In the genomic region with DNA sequence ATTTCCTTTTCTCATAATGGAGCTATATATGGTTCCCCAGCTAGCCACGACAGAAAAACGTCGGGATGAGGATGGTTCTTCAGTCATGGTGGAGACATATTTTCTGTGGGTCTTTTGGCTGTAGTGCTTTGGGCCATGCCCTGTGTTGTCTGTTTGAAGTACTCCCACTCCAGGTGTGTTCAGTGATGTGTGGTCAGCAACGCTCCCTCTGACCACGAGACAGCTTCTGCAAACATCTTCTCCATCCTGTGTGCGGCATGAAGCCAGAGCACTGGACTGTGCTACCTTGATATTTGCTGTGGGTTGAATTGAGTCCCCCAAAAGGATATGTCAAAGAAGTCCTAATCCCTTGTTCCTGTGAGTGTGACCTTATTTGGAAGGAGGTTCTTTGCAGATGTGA, we compare ENCODE assay signal across 22 cellular contexts.
A peak's percentile ranks its signal among the peaks of the same experiment; 100 is the strongest.
DNase-seq lines count a peak whose midpoint lies in the region; ATAC-seq lines count a peak whose summit lies in the region.
"Had no signal": no experiment of that assay in that cellular context is flagged by ENCODE, and none has a peak within 500 bp of the region (broad histone marks: within the 10 kb centered on the region; RNA-seq: fewer than 3 reads in every experiment).

No MANE protein-coding gene starts in this region.

- ATAC-seq in GM21717 (IDR thresholded peaks at IDR 0.05; ENCODE audit: unreplicated experiment) (no peak), HG02884 (IDR thresholded peaks at IDR 0.05; ENCODE audit: unreplicated experiment) (no peak)
- ATAC-seq: A549; CD8-positive, alpha-beta T cell; GM23338; HCT116 had no signal

- no peak overlapping the region for H3K9ac ChIP-seq in BLaER1 treated with 17β-estradiol and CSF1 and Interleukin-3, amounts not matched to agents 10 nM and 100 nM

- DNase-seq in KBM-7: peak; percentile 3
- DNase-seq in UCSD-AML1 (lab: John Stamatoyannopoulos, UW; ENCODE audit: unreplicated experiment): peak; percentile 7
- no peak for DNase-seq in HUDEP-2 (lab: John Stamatoyannopoulos, UW; ENCODE audit: unreplicated experiment in 76 of 76)
- DNase-seq in central memory CD4-positive, alpha-beta T cell: no peak
- DNase-seq: 8988T; ACHN; AML-193; BE2C; Caco-2; CD4-positive, CD25-positive, alpha-beta regulatory T cell; CD8-positive, alpha-beta T cell; DMS153; DND-41; H9 had no signal

- in situ Hi-C loops in KBM-7 (cut with MboI; ENCODE audit: low pct_unique_long_range_greater_than_20kb, low sequenced_read_pairs): no loop called here

- H3K4me1 ChIP-seq in BLaER1 treated with 17β-estradiol and CSF1 and Interleukin-3, amounts not matched to agents 10 nM and 100 nM: peaks cover 7 to 27% (median 10%) of the 10 kb centered on the region in 10 experiments
- H3K4me1 ChIP-seq: A549, BE2C, Caco-2 had no signal

- no peaks in the 10 kb centered on the region for H3K9me3 ChIP-seq in BLaER1 treated with 17β-estradiol and CSF1 and Interleukin-3, amounts not matched to agents 10 nM and 100 nM (replicated peaks in 1 of 11)
- H3K9me3 ChIP-seq: A549, BE2C, Caco-2 had no signal

- no peak overlapping the region for H3K27ac ChIP-seq in BLaER1 treated with 17β-estradiol and CSF1 and Interleukin-3, amounts not matched to agents 10 nM and 100 nM
- H3K27ac ChIP-seq: A549, C4-2B had no signal

- peak overlapping the region; percentile 28 to 71 (median 65); a peak in 20 of 22 replicates for H3K4me2 ChIP-seq in BLaER1 treated with 17β-estradiol and CSF1 and Interleukin-3, amounts not matched to agents 10 nM and 100 nM
- H3K4me2 ChIP-seq: A549, GM23338 had no signal

- no peaks in the 10 kb centered on the region for H3K27me3 ChIP-seq in BLaER1 treated with 17β-estradiol and CSF1 and Interleukin-3, amounts not matched to agents 10 nM and 100 nM
- H3K27me3 ChIP-seq: BE2C had no signal

- no peaks in the 10 kb centered on the region for H3K36me3 ChIP-seq in BLaER1 treated with 17β-estradiol and CSF1 and Interleukin-3, amounts not matched to agents 10 nM and 100 nM
- H3K36me3 ChIP-seq: BE2C had no signal

- no peaks in the 10 kb centered on the region for H4K20me1 ChIP-seq in BLaER1 treated with 17β-estradiol and CSF1 and Interleukin-3, amounts not matched to agents 10 nM and 100 nM

- H3K4me3 ChIP-seq in BLaER1 treated with 17β-estradiol and CSF1 and Interleukin-3, amounts not matched to agents 10 nM and 100 nM: no peak overlapping the region
- H3K4me3 ChIP-seq: A549, GM12878, GM23338 had no signal

Comparison
In these comparisons a context has a peak if more than half of its experiments do, and no peak if none do; other contexts are left out.
1. DNase-seq: peak in KBM-7 (single experiment) and UCSD-AML1 (single experiment); none in HUDEP-2 (0 of 76) and central memory CD4-positive, alpha-beta T cell (single experiment).